ENCODE assay signal across 17 cellular contexts in genomic region chr10:1747590-1748157, GRCh38. TPM values are rescaled to one million over a fixed set of nuclear protein-coding genes. Genes with fewer than 3 reads are reported as not detected.
DNase-seq lines count a peak whose midpoint lies in the region; ATAC-seq and TF ChIP-seq lines count a peak whose summit lies in the region.
"Had no signal": no experiment of that assay in that cellular context is flagged by ENCODE, and none has a peak within 500 bp of the region (broad histone marks: within the 10 kb centered on the region; RNA-seq: fewer than 3 reads in every experiment).

No MANE protein-coding gene starts in this region.

- H3K36me3 Mint-ChIP-seq in T-helper 2 cell treated with Interferon-gamma antibody and Interleukin-4, amounts not matched to agents 5 μg/mL and 100 μg/mL, for 36 hours (ENCODE audit: low read depth) = no peaks in the 10 kb centered on the region
- H3K36me3 Mint-ChIP-seq: CD4-positive, alpha-beta memory T cell had no signal

- no peaks in the 10 kb centered on the region for H3K27me3 Mint-ChIP-seq in T-helper 2 cell treated with Interferon-gamma antibody and Interleukin-4, amounts not matched to agents 5 μg/mL and 100 μg/mL, for 36 hours (ENCODE audit: low read depth)

- no peaks in the 10 kb centered on the region for H3K36me3 ChIP-seq in esophagus muscularis mucosa
- H3K36me3 ChIP-seq: BE2C had no signal

- TF ChIP-seq EP300 in esophagus muscularis mucosa (IDR thresholded peaks at IDR 0.05) = no peak

- peaks cover 0 to 38% (median 0%) of the 10 kb centered on the region in 4 donors for H3K27me3 ChIP-seq in esophagus muscularis mucosa
- H3K27me3 ChIP-seq: BE2C had no signal

- H3K4me1 ChIP-seq in esophagus muscularis mucosa = no peaks in the 10 kb centered on the region
- H3K4me1 ChIP-seq: BE2C had no signal

- no peak overlapping the region for H3K4me3 Mint-ChIP-seq in T-helper 2 cell treated with Interferon-gamma antibody and Interleukin-4, amounts not matched to agents 5 μg/mL and 100 μg/mL, for 36 hours
- H3K4me3 Mint-ChIP-seq: CD4-positive, alpha-beta memory T cell; GM23338; H9 had no signal

- TF ChIP-seq CTCF in GM12865 (IDR thresholded peaks at IDR 0.05; ENCODE audit: insufficient read depth, low read depth, low read length, missing control alignments) (no peak), esophagus muscularis mucosa (IDR thresholded peaks at IDR 0.05) (no peak)

- 83% methylated on average over 5 of the region's 5 CpGs for WGBS in esophagus muscularis mucosa

- no peaks in the 10 kb centered on the region for H3K4me1 Mint-ChIP-seq in T-helper 2 cell treated with Interferon-gamma antibody and Interleukin-4, amounts not matched to agents 5 μg/mL and 100 μg/mL, for 36 hours (ENCODE audit: low read depth)
- H3K4me1 Mint-ChIP-seq: CD4-positive, alpha-beta memory T cell; GM23338; H9 had no signal

- no peaks in the 10 kb centered on the region for H3K9me3 Mint-ChIP-seq in T-helper 2 cell treated with Interferon-gamma antibody and Interleukin-4, amounts not matched to agents 5 μg/mL and 100 μg/mL, for 36 hours

- H3K27ac ChIP-seq in esophagus muscularis mucosa (replicated peaks in 1 of 4) = no peak overlapping the region

- TF ChIP-seq POLR2A in esophagus muscularis mucosa (IDR thresholded peaks at IDR 0.05; ENCODE audit: low read depth) = no peak

- ATAC-seq in HG02981 (IDR thresholded peaks at IDR 0.05; ENCODE audit: unreplicated experiment) (peak; percentile 56), GM19452 (IDR thresholded peaks at IDR 0.05; ENCODE audit: unreplicated experiment) (no peak)
- ATAC-seq: GM23338, HCT116 had no signal

- peak; percentile 54 for DNase-seq in GM12865 (ENCODE audit: low read depth)
- DNase-seq in esophagus muscularis mucosa (ENCODE audit: extremely low spot score) = peak; percentile 53
- no peak for DNase-seq in T-helper 2 cell treated with Interferon-gamma antibody and Interleukin-4, amounts not matched to agents 5 μg/mL and 100 μg/mL, for 36 hours (ENCODE audit: low spot score)
- DNase-seq in activated naive CD4-positive, alpha-beta T cell treated with anti-CD3 and anti-CD28 coated beads, Interleukin-2, amount 50 U/mL, for 16 hours = no peak
- DNase-seq: BE2C; C1 segment of cervical spinal cord; Calu3; CD4-positive, alpha-beta memory T cell; COR-L47; DMS53; DMS79 treated with DMSO at 0.1 percent for 48 hours; H9 had no signal

- H3K4me3 ChIP-seq in GM12865 (ENCODE audit: low read depth, low read length) (no peak overlapping the region), esophagus muscularis mucosa (no peak overlapping the region)
- H3K4me3 ChIP-seq: GM23338 had no signal

- H3K9me3 ChIP-seq in esophagus muscularis mucosa = peaks cover 0 to 28% (median 19%) of the 10 kb centered on the region in 4 donors
- H3K9me3 ChIP-seq: BE2C had no signal

- no peak overlapping the region for H3K27ac Mint-ChIP-seq in T-helper 2 cell treated with Interferon-gamma antibody and Interleukin-4, amounts not matched to agents 5 μg/mL and 100 μg/mL, for 36 hours
- H3K27ac Mint-ChIP-seq: CD4-positive, alpha-beta memory T cell; GM23338; H9 had no signal

- intact Hi-C loops in esophagus muscularis mucosa (cut with DNase I) = no loop called here

RNA-seq across cellular contexts. Expression of gene ADARB2, which starts 10.3 kb away (rescaled TPM):
- total RNA-seq in esophagus muscularis mucosa = 1 to 10 TPM; 2.3 to 3.7 (median 2.6) TPM
- total RNA-seq: Calu3, G401 had no signal

Comparison
In these comparisons a context has a peak if more than half of its experiments do, and no peak if none do; other contexts are left out.
1. DNase-seq: peak in GM12865 (single experiment) and esophagus muscularis mucosa (single experiment); none in T-helper 2 cell treated with Interferon-gamma antibody and Interleukin-4, amounts not matched to agents 5 μg/mL and 100 μg/mL, for 36 hours (single experiment) and activated naive CD4-positive, alpha-beta T cell treated with anti-CD3 and anti-CD28 coated beads, Interleukin-2, amount 50 U/mL, for 16 hours (single experiment).